ENCODE assay signal across 1 cellular context in genomic region chr1:224434447-224435317, GRCh38.
TF ChIP-seq lines count a peak whose summit lies in the region.

WDR26 (minus strand) TSS chr1:224434797.

TF ChIP-seq in K562, 482 proteins besides CTCF, POLR2A, EP300 and RAD21 (continued from another document and continues in another):
- peak; percentile 81 for TF ChIP-seq THRB (CRISPR knock-in tag; conservative IDR thresholded peaks at IDR 0.05)
- TF ChIP-seq BCOR (IDR thresholded peaks at IDR 0.05): 0 out of 2 replicates have a peak, but pooled peaks have one; percentile 36
- TF ChIP-seq ZNF133 (CRISPR knock-in tag; IDR thresholded peaks at IDR 0.05): no peak
- peak; percentile 93 for TF ChIP-seq GABPB1 (CRISPR knock-in tag; IDR thresholded peaks at IDR 0.05)
- TF ChIP-seq HDAC2 (IDR thresholded peaks at IDR 0.05): peak; percentile 90; the same call in 1 of the 2 replicates
- no peak for TF ChIP-seq SIX5 (IDR thresholded peaks at IDR 0.05; ENCODE audit: borderline replicate concordance in 1 of 2, insufficient read depth in 1 of 2, low read depth in 1 of 2, low read length in 2 of 2)
- TF ChIP-seq KLF13 (tag; IDR thresholded peaks at IDR 0.05; ENCODE audit: borderline replicate concordance, low read depth): peak; percentile 64
- TF ChIP-seq, protein P1, sequence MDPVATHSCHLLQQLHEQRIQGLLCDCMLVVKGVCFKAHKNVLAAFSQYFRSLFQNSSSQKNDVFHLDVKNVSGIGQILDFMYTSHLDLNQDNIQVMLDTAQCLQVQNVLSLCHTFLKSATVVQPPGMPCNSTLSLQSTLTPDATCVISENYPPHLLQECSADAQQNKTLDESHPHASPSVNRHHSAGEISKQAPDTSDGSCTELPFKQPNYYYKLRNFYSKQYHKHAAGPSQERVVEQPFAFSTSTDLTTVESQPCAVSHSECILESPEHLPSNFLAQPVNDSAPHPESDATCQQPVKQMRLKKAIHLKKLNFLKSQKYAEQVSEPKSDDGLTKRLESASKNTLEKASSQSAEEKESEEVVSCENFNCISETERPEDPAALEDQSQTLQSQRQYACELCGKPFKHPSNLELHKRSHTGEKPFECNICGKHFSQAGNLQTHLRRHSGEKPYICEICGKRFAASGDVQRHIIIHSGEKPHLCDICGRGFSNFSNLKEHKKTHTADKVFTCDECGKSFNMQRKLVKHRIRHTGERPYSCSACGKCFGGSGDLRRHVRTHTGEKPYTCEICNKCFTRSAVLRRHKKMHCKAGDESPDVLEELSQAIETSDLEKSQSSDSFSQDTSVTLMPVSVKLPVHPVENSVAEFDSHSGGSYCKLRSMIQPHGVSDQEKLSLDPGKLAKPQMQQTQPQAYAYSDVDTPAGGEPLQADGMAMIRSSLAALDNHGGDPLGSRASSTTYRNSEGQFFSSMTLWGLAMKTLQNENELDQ (CRISPR knock-in tag; IDR thresholded peaks at IDR 0.05; ENCODE audit: borderline replicate concordance): peak; percentile 28; the same call in 1 of the 2 replicates
- TF ChIP-seq CEBPB (tag; IDR thresholded peaks at IDR 0.05): peak; percentile 70
- TF ChIP-seq KDM4B (IDR thresholded peaks at IDR 0.05; ENCODE audit: borderline replicate concordance in 2 of 2, low read depth in 1 of 2): peak in 1 of 2 experiments; percentile 91; a peak in 2 of 4 replicates
- no peak for TF ChIP-seq SAFB2 (IDR thresholded peaks at IDR 0.05; ENCODE audit: borderline replicate concordance, low read depth, low read length, severe bottlenecking)
- TF ChIP-seq POLR3A (IDR thresholded peaks at IDR 0.05; ENCODE audit: borderline replicate concordance, extremely low read depth, insufficient read depth, insufficient read length): no peak
- peak; percentile 70 for TF ChIP-seq RB1 (IDR thresholded peaks at IDR 0.05; ENCODE audit: low read depth)
- no peak for TF ChIP-seq ZNF274 (IDR thresholded peaks at IDR 0.05; ENCODE audit: borderline replicate concordance, low read depth, low read length)
- TF ChIP-seq, protein P2, sequence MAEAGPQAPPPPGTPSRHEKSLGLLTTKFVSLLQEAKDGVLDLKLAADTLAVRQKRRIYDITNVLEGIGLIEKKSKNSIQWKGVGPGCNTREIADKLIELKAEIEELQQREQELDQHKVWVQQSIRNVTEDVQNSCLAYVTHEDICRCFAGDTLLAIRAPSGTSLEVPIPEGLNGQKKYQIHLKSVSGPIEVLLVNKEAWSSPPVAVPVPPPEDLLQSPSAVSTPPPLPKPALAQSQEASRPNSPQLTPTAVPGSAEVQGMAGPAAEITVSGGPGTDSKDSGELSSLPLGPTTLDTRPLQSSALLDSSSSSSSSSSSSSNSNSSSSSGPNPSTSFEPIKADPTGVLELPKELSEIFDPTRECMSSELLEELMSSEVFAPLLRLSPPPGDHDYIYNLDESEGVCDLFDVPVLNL (CRISPR knock-in tag; IDR thresholded peaks at IDR 0.05; ENCODE audit: low read depth): 0 out of 2 replicates have a peak, but pooled peaks have one; percentile 74
- TF ChIP-seq HLTF (IDR thresholded peaks at IDR 0.05): 0 out of 2 replicates have a peak, but pooled peaks have one; percentile 50
- TF ChIP-seq ZNF398 (CRISPR knock-in tag; IDR thresholded peaks at IDR 0.05): no peak
- no peak for TF ChIP-seq WHSC1 (IDR thresholded peaks at IDR 0.05; ENCODE audit: low read length)
- 0 out of 2 replicates have a peak, but pooled peaks have one; percentile 49 for TF ChIP-seq MEF2D (tag; conservative IDR thresholded peaks at IDR 0.05; ENCODE audit: low read depth)
- TF ChIP-seq RERE (CRISPR knock-in tag; IDR thresholded peaks at IDR 0.05; ENCODE audit: borderline replicate concordance): no peak
- TF ChIP-seq, protein P3, sequence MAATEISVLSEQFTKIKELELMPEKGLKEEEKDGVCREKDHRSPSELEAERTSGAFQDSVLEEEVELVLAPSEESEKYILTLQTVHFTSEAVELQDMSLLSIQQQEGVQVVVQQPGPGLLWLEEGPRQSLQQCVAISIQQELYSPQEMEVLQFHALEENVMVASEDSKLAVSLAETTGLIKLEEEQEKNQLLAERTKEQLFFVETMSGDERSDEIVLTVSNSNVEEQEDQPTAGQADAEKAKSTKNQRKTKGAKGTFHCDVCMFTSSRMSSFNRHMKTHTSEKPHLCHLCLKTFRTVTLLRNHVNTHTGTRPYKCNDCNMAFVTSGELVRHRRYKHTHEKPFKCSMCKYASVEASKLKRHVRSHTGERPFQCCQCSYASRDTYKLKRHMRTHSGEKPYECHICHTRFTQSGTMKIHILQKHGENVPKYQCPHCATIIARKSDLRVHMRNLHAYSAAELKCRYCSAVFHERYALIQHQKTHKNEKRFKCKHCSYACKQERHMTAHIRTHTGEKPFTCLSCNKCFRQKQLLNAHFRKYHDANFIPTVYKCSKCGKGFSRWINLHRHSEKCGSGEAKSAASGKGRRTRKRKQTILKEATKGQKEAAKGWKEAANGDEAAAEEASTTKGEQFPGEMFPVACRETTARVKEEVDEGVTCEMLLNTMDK (IDR thresholded peaks at IDR 0.05; ENCODE audit: borderline replicate concordance, insufficient read depth, low read depth, low read length, poor library complexity, severe bottlenecking): peak; percentile 87
- no peak for TF ChIP-seq ZNF764 (CRISPR knock-in tag; IDR thresholded peaks at IDR 0.05; ENCODE audit: low read depth)
- TF ChIP-seq ZNF197 (CRISPR knock-in tag; IDR thresholded peaks at IDR 0.05; ENCODE audit: low read depth): no peak
- TF ChIP-seq POLR2H (tag; IDR thresholded peaks at IDR 0.05; ENCODE audit: low read depth): peak; percentile 47
- TF ChIP-seq CREM (IDR thresholded peaks at IDR 0.05; ENCODE audit: low read depth): peak; percentile 95
- no peak for TF ChIP-seq ETV6 (IDR thresholded peaks at IDR 0.05; ENCODE audit: borderline replicate concordance in 1 of 2, low read depth in 2 of 2, low read length in 1 of 2)
- TF ChIP-seq ETV6 (CRISPR knock-in tag; IDR thresholded peaks at IDR 0.05; ENCODE audit: borderline replicate concordance): no peak
- TF ChIP-seq, protein P4, sequence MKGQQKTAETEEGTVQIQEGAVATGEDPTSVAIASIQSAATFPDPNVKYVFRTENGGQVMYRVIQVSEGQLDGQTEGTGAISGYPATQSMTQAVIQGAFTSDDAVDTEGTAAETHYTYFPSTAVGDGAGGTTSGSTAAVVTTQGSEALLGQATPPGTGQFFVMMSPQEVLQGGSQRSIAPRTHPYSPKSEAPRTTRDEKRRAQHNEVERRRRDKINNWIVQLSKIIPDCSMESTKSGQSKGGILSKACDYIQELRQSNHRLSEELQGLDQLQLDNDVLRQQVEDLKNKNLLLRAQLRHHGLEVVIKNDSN (CRISPR knock-in tag; IDR thresholded peaks at IDR 0.05): peak; percentile 81
- TF ChIP-seq RBBP5 (IDR thresholded peaks at IDR 0.05; ENCODE audit: borderline replicate concordance, insufficient read depth, low read length, poor library complexity, severe bottlenecking): peak; percentile 95
- no peak for TF ChIP-seq BACH1 (tag; IDR thresholded peaks at IDR 0.05)
- TF ChIP-seq NCOA1 (IDR thresholded peaks at IDR 0.05; ENCODE audit: low read depth): peak; percentile 53; the same call in 1 of the 2 replicates
- TF ChIP-seq FOXP1 (CRISPR knock-in tag; IDR thresholded peaks at IDR 0.05): peak; percentile 70; the same call in 1 of the 2 replicates
- peak; percentile 74; the same call in 1 of the 2 replicates for TF ChIP-seq ZSCAN29 (IDR thresholded peaks at IDR 0.05)
- peak in 1 of 2 experiments; percentile 88; a peak in 1 of 4 replicates for TF ChIP-seq TEAD1 (CRISPR knock-in tag; IDR thresholded peaks at IDR 0.05)
- TF ChIP-seq NFE2L1 (tag; IDR thresholded peaks at IDR 0.05; ENCODE audit: borderline replicate concordance, low read depth): no peak
- no peak for TF ChIP-seq ZKSCAN1 (IDR thresholded peaks at IDR 0.05; ENCODE audit: low read depth, low read length)
- TF ChIP-seq ETV5 (CRISPR knock-in tag; IDR thresholded peaks at IDR 0.05; ENCODE audit: low read depth): peak; percentile 87
- peak; percentile 67 for TF ChIP-seq KDM5B (IDR thresholded peaks at IDR 0.05; ENCODE audit: insufficient replicate concordance, low read depth, low read length)
- TF ChIP-seq, protein P5, sequence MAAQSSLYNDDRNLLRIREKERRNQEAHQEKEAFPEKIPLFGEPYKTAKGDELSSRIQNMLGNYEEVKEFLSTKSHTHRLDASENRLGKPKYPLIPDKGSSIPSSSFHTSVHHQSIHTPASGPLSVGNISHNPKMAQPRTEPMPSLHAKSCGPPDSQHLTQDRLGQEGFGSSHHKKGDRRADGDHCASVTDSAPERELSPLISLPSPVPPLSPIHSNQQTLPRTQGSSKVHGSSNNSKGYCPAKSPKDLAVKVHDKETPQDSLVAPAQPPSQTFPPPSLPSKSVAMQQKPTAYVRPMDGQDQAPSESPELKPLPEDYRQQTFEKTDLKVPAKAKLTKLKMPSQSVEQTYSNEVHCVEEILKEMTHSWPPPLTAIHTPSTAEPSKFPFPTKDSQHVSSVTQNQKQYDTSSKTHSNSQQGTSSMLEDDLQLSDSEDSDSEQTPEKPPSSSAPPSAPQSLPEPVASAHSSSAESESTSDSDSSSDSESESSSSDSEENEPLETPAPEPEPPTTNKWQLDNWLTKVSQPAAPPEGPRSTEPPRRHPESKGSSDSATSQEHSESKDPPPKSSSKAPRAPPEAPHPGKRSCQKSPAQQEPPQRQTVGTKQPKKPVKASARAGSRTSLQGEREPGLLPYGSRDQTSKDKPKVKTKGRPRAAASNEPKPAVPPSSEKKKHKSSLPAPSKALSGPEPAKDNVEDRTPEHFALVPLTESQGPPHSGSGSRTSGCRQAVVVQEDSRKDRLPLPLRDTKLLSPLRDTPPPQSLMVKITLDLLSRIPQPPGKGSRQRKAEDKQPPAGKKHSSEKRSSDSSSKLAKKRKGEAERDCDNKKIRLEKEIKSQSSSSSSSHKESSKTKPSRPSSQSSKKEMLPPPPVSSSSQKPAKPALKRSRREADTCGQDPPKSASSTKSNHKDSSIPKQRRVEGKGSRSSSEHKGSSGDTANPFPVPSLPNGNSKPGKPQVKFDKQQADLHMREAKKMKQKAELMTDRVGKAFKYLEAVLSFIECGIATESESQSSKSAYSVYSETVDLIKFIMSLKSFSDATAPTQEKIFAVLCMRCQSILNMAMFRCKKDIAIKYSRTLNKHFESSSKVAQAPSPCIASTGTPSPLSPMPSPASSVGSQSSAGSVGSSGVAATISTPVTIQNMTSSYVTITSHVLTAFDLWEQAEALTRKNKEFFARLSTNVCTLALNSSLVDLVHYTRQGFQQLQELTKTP (IDR thresholded peaks at IDR 0.05; ENCODE audit: low read depth in 1 of 2, partially characterized antibody in 2 of 2): peak in 1 of 2 experiments; percentile 16
- no peak for TF ChIP-seq SPI1 (IDR thresholded peaks at IDR 0.05; ENCODE audit: borderline replicate concordance, low read depth, low read length)
- 0 out of 2 replicates have a peak, but pooled peaks have one; percentile 17 for TF ChIP-seq MTA1 (IDR thresholded peaks at IDR 0.05; ENCODE audit: borderline replicate concordance)
